ENCODE assay signal across 25 cellular contexts in genomic region chr9:3887798-3888495, GRCh38.
DNase-seq lines count a peak whose midpoint lies in the region; ATAC-seq and TF ChIP-seq lines count a peak whose summit lies in the region.
"Had no signal": no experiment of that assay in that cellular context is flagged by ENCODE, and none has a peak within 500 bp of the region (broad histone marks: within the 10 kb centered on the region; RNA-seq: fewer than 3 reads in every experiment).

No MANE protein-coding gene starts in this region.

- H3K27me3 Mint-ChIP-seq in natural killer cell treated with Interleukin-12 subunit alpha and Interleukin-12 subunit beta and Interleukin-15 and Interleukin-18, amount 100 ng/mL, for 72 hours, result peaks cover 11 to 22% of the 10 kb centered on the region in 2 donors
- H3K27me3 Mint-ChIP-seq in natural killer cell (ENCODE audit: low read depth in 2 of 2), result peaks cover 2 to 8% of the 10 kb centered on the region in 2 donors
- H3K27me3 Mint-ChIP-seq in activated naive CD8-positive, alpha-beta T cell treated with anti-CD3 and anti-CD28 coated beads, Interleukin-2, amount 50 U/mL, for 24 hours, result no peaks in the 10 kb centered on the region
- no peaks in the 10 kb centered on the region for H3K27me3 Mint-ChIP-seq in activated CD4-positive, alpha-beta T cell treated with anti-CD3 and anti-CD28 coated beads, Interleukin-2, amount 10 ng/mL, durations not matched to agents 24 days and 14 days

- no peak for TF ChIP-seq CTCF in natural killer cell (IDR thresholded peaks at IDR 0.05)

- H3K4me3 Mint-ChIP-seq in natural killer cell treated with Interleukin-12 subunit alpha and Interleukin-12 subunit beta and Interleukin-15 and Interleukin-18, amount 100 ng/mL, for 72 hours, result peak overlapping the region; percentile 9
- no peak overlapping the region for H3K4me3 Mint-ChIP-seq in natural killer cell
- H3K4me3 Mint-ChIP-seq in activated naive CD8-positive, alpha-beta T cell treated with anti-CD3 and anti-CD28 coated beads, Interleukin-2, amount 50 U/mL, for 24 hours, result no peak overlapping the region
- no peak overlapping the region for H3K4me3 Mint-ChIP-seq in activated CD4-positive, alpha-beta T cell treated with anti-CD3 and anti-CD28 coated beads, Interleukin-2, amount 10 ng/mL, durations not matched to agents 24 days and 14 days
- H3K4me3 Mint-ChIP-seq: neural crest cell had no signal

- H3K4me1 Mint-ChIP-seq in natural killer cell treated with Interleukin-12 subunit alpha and Interleukin-12 subunit beta and Interleukin-15 and Interleukin-18, amount 100 ng/mL, for 72 hours (ENCODE audit: low read depth in 2 of 2), result peaks cover 0 to 9% of the 10 kb centered on the region in 2 donors
- H3K4me1 Mint-ChIP-seq in natural killer cell, result no peaks in the 10 kb centered on the region
- peaks cover 13% of the 10 kb centered on the region for H3K4me1 Mint-ChIP-seq in activated naive CD8-positive, alpha-beta T cell treated with anti-CD3 and anti-CD28 coated beads, Interleukin-2, amount 50 U/mL, for 24 hours
- no peaks in the 10 kb centered on the region for H3K4me1 Mint-ChIP-seq in activated CD4-positive, alpha-beta T cell treated with anti-CD3 and anti-CD28 coated beads, Interleukin-2, amount 10 ng/mL, durations not matched to agents 24 days and 14 days

- no peak for ATAC-seq in natural killer cell treated with Interleukin-12 subunit alpha and Interleukin-12 subunit beta and Interleukin-15 and Interleukin-18, amount 100 ng/mL, for 72 hours
- ATAC-seq in natural killer cell (no peak), GM18907 (IDR thresholded peaks at IDR 0.05; ENCODE audit: unreplicated experiment) (no peak), HG03442 (IDR thresholded peaks at IDR 0.05; ENCODE audit: unreplicated experiment) (no peak), HG03159 (IDR thresholded peaks at IDR 0.05; ENCODE audit: unreplicated experiment) (no peak)
- ATAC-seq in activated naive CD8-positive, alpha-beta T cell treated with anti-CD3 and anti-CD28 coated beads, Interleukin-2, amount 50 U/mL, for 24 hours, result peak; percentile 67
- ATAC-seq: esophagus mucosa, heart left ventricle, upper lobe of right lung had no signal

- peak overlapping the region in 1 of 2 donors; percentile 24 for H3K27ac Mint-ChIP-seq in natural killer cell treated with Interleukin-12 subunit alpha and Interleukin-12 subunit beta and Interleukin-15 and Interleukin-18, amount 100 ng/mL, for 72 hours
- H3K27ac Mint-ChIP-seq in natural killer cell, result no peak overlapping the region
- H3K27ac Mint-ChIP-seq in activated naive CD8-positive, alpha-beta T cell treated with anti-CD3 and anti-CD28 coated beads, Interleukin-2, amount 50 U/mL, for 24 hours, result peak overlapping the region; percentile 2
- no peak overlapping the region for H3K27ac Mint-ChIP-seq in activated CD4-positive, alpha-beta T cell treated with anti-CD3 and anti-CD28 coated beads, Interleukin-2, amount 10 ng/mL, durations not matched to agents 24 days and 14 days

- H3K36me3 Mint-ChIP-seq in natural killer cell treated with Interleukin-12 subunit alpha and Interleukin-12 subunit beta and Interleukin-15 and Interleukin-18, amount 100 ng/mL, for 72 hours, result no peaks in the 10 kb centered on the region
- H3K36me3 Mint-ChIP-seq in natural killer cell, result no peaks in the 10 kb centered on the region
- H3K36me3 Mint-ChIP-seq in activated naive CD8-positive, alpha-beta T cell treated with anti-CD3 and anti-CD28 coated beads, Interleukin-2, amount 50 U/mL, for 24 hours (ENCODE audit: low read depth), result no peaks in the 10 kb centered on the region
- H3K36me3 Mint-ChIP-seq in activated CD4-positive, alpha-beta T cell treated with anti-CD3 and anti-CD28 coated beads, Interleukin-2, amount 10 ng/mL, durations not matched to agents 24 days and 14 days (ENCODE audit: low read depth), result no peaks in the 10 kb centered on the region

- H3K9me3 Mint-ChIP-seq in natural killer cell treated with Interleukin-12 subunit alpha and Interleukin-12 subunit beta and Interleukin-15 and Interleukin-18, amount 100 ng/mL, for 72 hours, result no peaks in the 10 kb centered on the region
- H3K9me3 Mint-ChIP-seq in natural killer cell, result no peaks in the 10 kb centered on the region
- no peaks in the 10 kb centered on the region for H3K9me3 Mint-ChIP-seq in activated naive CD8-positive, alpha-beta T cell treated with anti-CD3 and anti-CD28 coated beads, Interleukin-2, amount 50 U/mL, for 24 hours
- no peaks in the 10 kb centered on the region for H3K9me3 Mint-ChIP-seq in activated CD4-positive, alpha-beta T cell treated with anti-CD3 and anti-CD28 coated beads, Interleukin-2, amount 10 ng/mL, durations not matched to agents 24 days and 14 days
- H3K9me3 Mint-ChIP-seq: neural crest cell had no signal

- DNase-seq in natural killer cell treated with Interleukin-12 subunit alpha and Interleukin-12 subunit beta and Interleukin-15 and Interleukin-18, amount 100 ng/mL, for 72 hours (ENCODE audit: low spot score), result no peak
- no peak for DNase-seq in natural killer cell
- DNase-seq in activated naive CD8-positive, alpha-beta T cell treated with anti-CD3 and anti-CD28 coated beads, Interleukin-2, amount 50 U/mL, for 24 hours, result no peak
- DNase-seq in kidney tubule cell (ENCODE audit: low spot score), result peak; percentile 60
- DNase-seq in activated CD4-positive, alpha-beta T cell treated with anti-CD3 and anti-CD28 coated beads, Interleukin-2, amount 10 ng/mL, durations not matched to agents 24 days and 14 days, result no peak
- DNase-seq: activated CD4-positive, alpha-beta T cell treated with anti-CD3 and anti-CD28 coated beads, Interleukin-2, amount 50 U/mL, for 1 hour; activated gamma-delta T cell; effector memory CD4-positive, alpha-beta T cell; foreskin fibroblast; HCEC 1CT; heart left ventricle; Kasumi-1; NCI-H1048; NCI-H1694; NCI-H524 treated with DMSO at 0.1 percent for 48 hours; SHP77 treated with DMSO at 0.1 percent for 48 hours; stimulated activated CD4-positive, alpha-beta T cell treated with anti-CD3 and anti-CD28 coated beads, Interleukin-2, amount 100 ng/mL, for 24 hours; substantia nigra; T-helper 9 cell; upper lobe of right lung had no signal

- intact Hi-C loops in natural killer cell (cut with micrococcal nuclease), result no loop called here
- intact Hi-C loops in activated CD4-positive, alpha-beta T cell treated with anti-CD3 and anti-CD28 coated beads, Interleukin-2, amount 10 ng/mL, durations not matched to agents 24 days and 14 days (cut with micrococcal nuclease), result no loop called here
